ENCODE assay signal across 9 cellular contexts in genomic region chr15:48336940-48337339, GRCh38. TPM values are rescaled to one million over a fixed set of nuclear protein-coding genes. Genes with fewer than 3 reads are reported as not detected.
A peak's percentile ranks its signal among the peaks of the same experiment; 100 is the strongest.
DNase-seq lines count a peak whose midpoint lies in the region; ATAC-seq, FAIRE-seq and TF ChIP-seq lines count a peak whose summit lies in the region.
"Had no signal": no experiment of that assay in that cellular context is flagged by ENCODE, and none has a peak within 500 bp of the region (broad histone marks: within the 10 kb centered on the region; RNA-seq: fewer than 3 reads in every experiment).

No MANE protein-coding gene starts in this region.

- DNase-seq in NCI-H1105 treated with DMSO at 0.1 percent for 48 hours (lab: John Stamatoyannopoulos, UW) (peak; percentile 8), NCI-H1105 (lab: John Stamatoyannopoulos, UW) (no peak), GM23338 (ENCODE audit: low spot score) (peak; percentile 71), memory B cell (ENCODE audit: low spot score in 2 of 2) (no peak), amygdala (lab: John Stamatoyannopoulos, UW) (no peak), H54 (ENCODE audit: insufficient read length, low spot score) (no peak)
- peak; percentile 46 for DNase-seq in activated CD8-positive, alpha-beta T cell treated with anti-CD3 and anti-CD28 coated beads, Interleukin-2, amount 10 ng/mL, durations not matched to agents 7 days and 5 days
- DNase-seq in stimulated activated CD4-positive, alpha-beta T cell treated with anti-CD3 and anti-CD28 coated beads, Interleukin-4, amount 100 ng/mL, for 1 hour, result no peak
- DNase-seq: NCI-H345 had no signal

- no peak for TF ChIP-seq POLR2A in H54 (IDR thresholded peaks at IDR 0.05; ENCODE audit: low read depth, low read length)

- POLR2A ChIA-PET in activated CD8-positive, alpha-beta T cell treated with anti-CD3 and anti-CD28 coated beads, Interleukin-2, amount 10 ng/mL, durations not matched to agents 7 days and 5 days (lab: Charles Lee), result no interaction called here

- H3K36me3 ChIP-seq in GM23338 (ENCODE audit: insufficient read depth), result peaks cover 36% of the 10 kb centered on the region; the same call in 1 of the 2 replicates

- H3K27me3 Mint-ChIP-seq in GM23338 (ENCODE audit: insufficient read depth, low read depth, poor library complexity) (peaks cover 3% of the 10 kb centered on the region), memory B cell (no peaks in the 10 kb centered on the region)
- no peaks in the 10 kb centered on the region for H3K27me3 Mint-ChIP-seq in activated CD8-positive, alpha-beta T cell treated with anti-CD3 and anti-CD28 coated beads, Interleukin-2, amount 10 ng/mL, durations not matched to agents 7 days and 5 days (ENCODE audit: low read depth)

- peaks cover 13% of the 10 kb centered on the region for H3K4me1 ChIP-seq in GM23338 (ENCODE audit: insufficient read depth)

- H3K9me2 ChIP-seq in GM23338 (ENCODE audit: insufficient read depth), result no peaks in the 10 kb centered on the region

- no peaks in the 10 kb centered on the region for H3K9me3 Mint-ChIP-seq in GM23338
- H3K9me3 Mint-ChIP-seq in activated CD8-positive, alpha-beta T cell treated with anti-CD3 and anti-CD28 coated beads, Interleukin-2, amount 10 ng/mL, durations not matched to agents 7 days and 5 days (ENCODE audit: insufficient read depth), result no peaks in the 10 kb centered on the region
- no peaks in the 10 kb centered on the region for H3K9me3 Mint-ChIP-seq in memory B cell

- no peak for FAIRE-seq in H54 (lab: Jason Lieb, UNC)

- H4K20me1 ChIP-seq in GM23338 (replicated peaks; ENCODE audit: insufficient read depth), result peaks cover 6% of the 10 kb centered on the region

- no peaks in the 10 kb centered on the region for H3K27me3 ChIP-seq in GM23338 (ENCODE audit: insufficient read depth)

- CTCF ChIA-PET in activated CD8-positive, alpha-beta T cell treated with anti-CD3 and anti-CD28 coated beads, Interleukin-2, amount 10 ng/mL, durations not matched to agents 7 days and 5 days (lab: Charles Lee), result interaction anchor here (0.8 to 6.4 kb wide), 7 partner anchors 9 to 457 kb away, joined by 3 to 64 read pairs (median 5); no protein-coding TSS in a partner anchor

- no peak overlapping the region for H2AFZ ChIP-seq in GM23338

- peak; percentile 68 to 76 for TF ChIP-seq CTCF in GM23338 (conservative IDR thresholded peaks at IDR 0.05; ENCODE audit: low read depth in 2 of 2)

- H3K4me2 ChIP-seq in GM23338, result no peak overlapping the region

- H3K4me3 ChIP-seq in GM23338, result no peak overlapping the region

- H3K79me2 ChIP-seq in GM23338 (replicated peaks; ENCODE audit: insufficient read depth), result peaks cover 20% of the 10 kb centered on the region

- H3K4me3 Mint-ChIP-seq in GM23338 (no peak overlapping the region), memory B cell (no peak overlapping the region)
- no peak overlapping the region for H3K4me3 Mint-ChIP-seq in activated CD8-positive, alpha-beta T cell treated with anti-CD3 and anti-CD28 coated beads, Interleukin-2, amount 10 ng/mL, durations not matched to agents 7 days and 5 days

- H3K27ac Mint-ChIP-seq in GM23338 (no peak overlapping the region), memory B cell (no peak overlapping the region)
- no peak overlapping the region for H3K27ac Mint-ChIP-seq in activated CD8-positive, alpha-beta T cell treated with anti-CD3 and anti-CD28 coated beads, Interleukin-2, amount 10 ng/mL, durations not matched to agents 7 days and 5 days

- H3K27ac ChIP-seq in GM23338 (ENCODE audit: low read depth), result no peak overlapping the region

- no peaks in the 10 kb centered on the region for H3F3A ChIP-seq in GM23338 (replicated peaks; ENCODE audit: low read depth)

- peaks cover 27% of the 10 kb centered on the region for H3K4me1 Mint-ChIP-seq in GM23338
- peaks cover 51% of the 10 kb centered on the region for H3K4me1 Mint-ChIP-seq in activated CD8-positive, alpha-beta T cell treated with anti-CD3 and anti-CD28 coated beads, Interleukin-2, amount 10 ng/mL, durations not matched to agents 7 days and 5 days (ENCODE audit: low read depth)
- H3K4me1 Mint-ChIP-seq in memory B cell, result peaks cover 8% of the 10 kb centered on the region

- peaks cover 70% of the 10 kb centered on the region for H3K36me3 Mint-ChIP-seq in GM23338 (ENCODE audit: low read depth)
- peaks cover 70% of the 10 kb centered on the region for H3K36me3 Mint-ChIP-seq in activated CD8-positive, alpha-beta T cell treated with anti-CD3 and anti-CD28 coated beads, Interleukin-2, amount 10 ng/mL, durations not matched to agents 7 days and 5 days (ENCODE audit: low read depth)
- peaks cover 9% of the 10 kb centered on the region for H3K36me3 Mint-ChIP-seq in memory B cell

- ATAC-seq in GM23338 (peak; percentile 68), memory B cell (ENCODE audit: low read depth) (peak; percentile 31)
- peak; percentile 58 for ATAC-seq in activated CD8-positive, alpha-beta T cell treated with anti-CD3 and anti-CD28 coated beads, Interleukin-2, amount 10 ng/mL, durations not matched to agents 7 days and 5 days

TF ChIP-seq in GM23338, 12 proteins besides CTCF, POLR2A, EP300 and RAD21 (continues in another document):
- TF ChIP-seq STAT1 (IDR thresholded peaks at IDR 0.05; ENCODE audit: unreplicated experiment) (no peak), REST (IDR thresholded peaks at IDR 0.05; ENCODE audit: unreplicated experiment) (no peak), POLR2AphosphoS5 (IDR thresholded peaks at IDR 0.05; ENCODE audit: low read depth) (no peak), JUNB (IDR thresholded peaks at IDR 0.05; ENCODE audit: unreplicated experiment) (no peak), CREB1 (CRISPR knock-in tag; IDR thresholded peaks at IDR 0.05; ENCODE audit: low read depth) (no peak), EZH2 (IDR thresholded peaks at IDR 0.05; ENCODE audit: low read depth, unreplicated experiment) (no peak), ZNF331 (CRISPR knock-in tag; IDR thresholded peaks at IDR 0.05; ENCODE audit: low read depth) (no peak)
- TF ChIP-seq, protein P1, sequence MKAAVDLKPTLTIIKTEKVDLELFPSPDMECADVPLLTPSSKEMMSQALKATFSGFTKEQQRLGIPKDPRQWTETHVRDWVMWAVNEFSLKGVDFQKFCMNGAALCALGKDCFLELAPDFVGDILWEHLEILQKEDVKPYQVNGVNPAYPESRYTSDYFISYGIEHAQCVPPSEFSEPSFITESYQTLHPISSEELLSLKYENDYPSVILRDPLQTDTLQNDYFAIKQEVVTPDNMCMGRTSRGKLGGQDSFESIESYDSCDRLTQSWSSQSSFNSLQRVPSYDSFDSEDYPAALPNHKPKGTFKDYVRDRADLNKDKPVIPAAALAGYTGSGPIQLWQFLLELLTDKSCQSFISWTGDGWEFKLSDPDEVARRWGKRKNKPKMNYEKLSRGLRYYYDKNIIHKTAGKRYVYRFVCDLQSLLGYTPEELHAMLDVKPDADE (IDR thresholded peaks at IDR 0.05), result no peak

RNA-seq across cellular contexts. Expression of gene DUT, which starts 5.7 kb away (rescaled TPM):
- 82.5 and 98.2 TPM in 2 replicates for total RNA-seq in GM23338 (2014; rRNA removed; shearing (Covaris generic))
- polyA plus RNA-seq in GM23338 (2016; fragmentation: Nextera tagmentation; extraction: Ambion mirVana), result 420 and 428 TPM in 2 replicates
- 100 to 1,000 TPM; 350 to 360 TPM for total RNA-seq in activated CD8-positive, alpha-beta T cell treated with anti-CD3 and anti-CD28 coated beads, Interleukin-2, amount 10 ng/mL, durations not matched to agents 7 days and 5 days

Comparison
In these comparisons a context has a peak if more than half of its experiments do, and no peak if none do; other contexts are left out.
1. DNase-seq: peak in NCI-H1105 treated with DMSO at 0.1 percent for 48 hours (single experiment), GM23338 (single experiment) and activated CD8-positive, alpha-beta T cell treated with anti-CD3 and anti-CD28 coated beads, Interleukin-2, amount 10 ng/mL, durations not matched to agents 7 days and 5 days (single experiment); none in NCI-H1105 (single experiment), memory B cell (0 of 2), amygdala (0 of 56), H54 (single experiment) and stimulated activated CD4-positive, alpha-beta T cell treated with anti-CD3 and anti-CD28 coated beads, Interleukin-4, amount 100 ng/mL, for 1 hour (single experiment).
2. Peak in every context shown above with its lines, with median percentiles within 50 percentile points of each other: ATAC-seq.